8 cellular contexts compared by ENCODE assay signal in the genomic region with DNA sequence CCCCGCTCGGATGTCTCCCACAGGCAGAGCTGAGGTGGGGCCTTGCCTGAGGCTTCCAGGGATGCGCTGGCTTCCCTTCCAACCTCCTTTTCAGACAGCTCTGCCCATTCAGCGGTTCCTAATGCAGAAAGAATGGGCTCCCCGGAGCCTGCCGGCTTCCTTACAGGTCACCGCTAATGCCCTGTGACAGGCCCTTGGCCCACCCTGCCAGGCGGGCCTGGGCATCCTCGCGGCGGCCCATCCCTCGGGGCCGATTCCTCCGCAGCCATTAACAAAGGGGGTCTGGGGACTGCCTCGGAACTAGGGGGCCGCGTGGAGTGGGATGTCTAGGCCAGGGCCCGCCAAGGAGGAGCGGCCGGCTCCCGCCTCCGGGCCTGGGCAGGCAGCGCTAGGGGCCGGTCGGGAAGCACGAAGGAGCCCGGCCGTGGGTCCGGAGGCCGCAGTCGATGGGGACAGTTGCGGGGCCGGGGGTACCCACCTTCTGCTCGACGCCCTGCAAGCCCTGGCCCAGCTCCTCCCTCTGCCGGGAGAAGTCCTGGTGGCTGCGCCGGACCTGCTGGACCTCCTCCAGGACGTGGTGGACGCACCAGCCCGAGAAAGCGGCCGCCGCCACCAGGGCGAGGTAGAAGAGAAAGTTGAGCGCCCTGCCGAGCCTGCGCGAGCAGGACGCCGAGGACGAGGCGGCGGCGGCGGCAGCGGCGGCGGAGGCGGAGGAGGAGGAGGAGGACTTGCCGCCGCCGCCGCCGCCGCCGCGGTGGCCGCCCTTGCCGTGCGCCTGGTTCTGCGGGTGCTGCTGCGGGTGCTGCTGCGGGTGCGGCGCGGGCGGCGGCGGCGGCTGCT. TPM values are rescaled to one million over a fixed set of nuclear protein-coding genes. Genes with fewer than 3 reads are reported as not detected.
DNase-seq lines count a peak whose midpoint lies in the region; ATAC-seq and TF ChIP-seq lines count a peak whose summit lies in the region.

No MANE protein-coding gene starts in this region.

- peaks cover 0 to 47% (median 43%) of the 10 kb centered on the region in 4 donors for H3K4me1 ChIP-seq in sigmoid colon

- H3K27me3 Mint-ChIP-seq in brain: peaks cover 11% of the 10 kb centered on the region

- H3K27ac Mint-ChIP-seq in brain: peak overlapping the region; percentile 70 to 93 (median 87)

- no peak for TF ChIP-seq EP300 in sigmoid colon (IDR thresholded peaks at IDR 0.05)

- H3K4me3 Mint-ChIP-seq in brain: peak overlapping the region; percentile 82 to 89 (median 86)

- TF ChIP-seq CTCF in brain (conservative IDR thresholded peaks at IDR 0.05) (no peak), sigmoid colon (IDR thresholded peaks at IDR 0.05) (peak in 1 of 4 experiments; percentile 22)

- H3K9me3 ChIP-seq in sigmoid colon: no peaks in the 10 kb centered on the region

- H3K9me3 Mint-ChIP-seq in brain: no peaks in the 10 kb centered on the region

- H3K27ac ChIP-seq in sigmoid colon: peak overlapping the region; percentile 98 to 100 (median 98)

- no peak for TF ChIP-seq POLR2A in sigmoid colon (IDR thresholded peaks at IDR 0.05)

- ATAC-seq in GM18867 (IDR thresholded peaks at IDR 0.05; ENCODE audit: unreplicated experiment): peak; percentile 38
- peak; percentile 34 for ATAC-seq in HG03280 (IDR thresholded peaks at IDR 0.05; ENCODE audit: unreplicated experiment)

- DNase-seq in 8988T (peak; percentile 74), T-helper 22 cell (ENCODE audit: low read depth) (peak; percentile 45), sigmoid colon (peak; percentile 83), GDM1 (lab: John Stamatoyannopoulos, UW) (no peak)

- peaks cover 0 to 7% (median 0%) of the 10 kb centered on the region in 4 donors for H3K36me3 ChIP-seq in sigmoid colon

- H3K4me1 Mint-ChIP-seq in brain: peaks cover 60% of the 10 kb centered on the region

- WGBS in sigmoid colon, 2 donors: 1 to 3% methylated on average over 81 of the region's 81 CpGs

- H3K4me3 ChIP-seq in iPS-11a (ENCODE audit: low read depth, low read length): peak overlapping the region; percentile 70
- H3K4me3 ChIP-seq in sigmoid colon: peak overlapping the region; percentile 84 to 92 (median 90)

- H3K36me3 Mint-ChIP-seq in brain: peaks cover 30% of the 10 kb centered on the region

- no peaks in the 10 kb centered on the region for H3K27me3 ChIP-seq in sigmoid colon

- intact Hi-C loops in sigmoid colon (cut with DNase I): loop anchor here (2.0 to 5.0 kb wide), 4 partner anchors 20 to 1010 kb away; partner anchors contain the start of genes APPL2, POLR3B and TCP11L2

RNA-seq across cellular contexts. Expression of gene CKAP4, which starts 0.7 kb away (rescaled TPM):
- polyA plus RNA-seq in brain (ENCODE audit: insufficient read depth, low read depth, low replicate concordance) (35.6 TPM), sigmoid colon (10 to 100 TPM in 2 of 3 donors, 1 to 10 TPM in 1; 9.2 to 49.1 (median 11.4) TPM)
- total RNA-seq in sigmoid colon: 10 to 100 TPM; 23.2 to 35.7 (median 25.5) TPM

RNA-seq across cellular contexts. Expression of gene TCP11L2, which starts 55.4 kb away (rescaled TPM):
- polyA plus RNA-seq in brain (ENCODE audit: insufficient read depth, low read depth, low replicate concordance): 3.6 TPM
- total RNA-seq in sigmoid colon: 10 to 100 TPM; 38.4 to 53.5 (median 49.3) TPM
- polyA plus RNA-seq in sigmoid colon: 1 to 10 TPM; 3.0 to 9.5 (median 9.3) TPM
